41 cellular contexts compared by ENCODE assay signal in the genomic region with DNA sequence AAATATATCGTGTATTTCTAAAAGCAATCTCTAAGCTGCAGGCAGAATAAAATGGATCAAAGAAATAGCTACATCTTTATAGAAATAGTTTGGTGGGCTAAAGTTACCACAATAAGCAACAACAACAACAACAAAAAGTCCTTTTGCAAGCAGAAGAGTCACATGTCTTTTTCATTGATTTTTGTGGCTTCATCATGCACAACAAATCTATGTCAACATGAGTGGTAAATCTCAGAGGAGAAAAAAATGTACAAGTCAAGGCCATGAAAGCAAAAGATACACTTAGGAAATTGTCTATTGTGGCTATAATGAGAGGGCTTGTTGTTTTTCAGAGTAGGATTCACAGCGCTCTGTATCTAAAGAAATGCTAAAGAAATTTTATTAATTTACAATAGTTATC.
"Had no signal": no experiment of that assay in that cellular context is flagged by ENCODE, and none has a peak within 500 bp of the region (broad histone marks: within the 10 kb centered on the region; RNA-seq: fewer than 3 reads in every experiment).

No MANE protein-coding gene starts in this region.

- H3K9me3 Mint-ChIP-seq: activated CD4-positive, alpha-beta memory T cell treated with anti-CD3 and anti-CD28 coated beads, Interleukin-2, amount 10 ng/mL, durations not matched to agents 7 days and 5 days; activated CD4-positive, alpha-beta T cell treated with anti-CD3 and anti-CD28 coated beads, Interleukin-2, amount 10 ng/mL, durations not matched to agents 7 days and 5 days; activated T-cell treated with anti-CD3 and anti-CD28 coated beads, Interleukin-2, amount 50 U/mL, for 24 hours; activated T-helper 2 cell treated with anti-CD3 and anti-CD28 coated beads, Interferon-gamma antibody, Interleukin-2, Interleukin-4, amounts not matched to agents 10 μg/mL and 5 μg/mL and 100 μg/mL, durations not matched to agents 14 hours and 24 hours and 36 hours; T-helper 1 cell treated with Interleukin-12 subunit alpha and Interleukin-12 subunit beta and Interleukin-4 antibody, amounts not matched to agents 30 μg/mL and 1 μg/mL, for 36 hours; T-helper 2 cell treated with Interferon-gamma antibody and Interleukin-4, amounts not matched to agents 5 μg/mL and 100 μg/mL, for 36 hours; WTC11 had no signal

- H3K36me3 Mint-ChIP-seq: activated CD8-positive, alpha-beta memory T cell treated with anti-CD3 and anti-CD28 coated beads, Interleukin-2, amount 10 ng/mL, durations not matched to agents 7 days and 5 days; activated naive CD4-positive, alpha-beta T cell treated with anti-CD3 and anti-CD28 coated beads, Interleukin-2, amount 10 ng/mL, durations not matched to agents 7 days and 5 days; activated naive CD4-positive, alpha-beta T cell treated with anti-CD3 and anti-CD28 coated beads, Interleukin-2, amount 50 U/mL, for 24 hours; activated naive CD8-positive, alpha-beta T cell; activated naive CD8-positive, alpha-beta T cell treated with anti-CD3 and anti-CD28 coated beads, Interleukin-2, amount 10 ng/mL, durations not matched to agents 7 days and 5 days; WTC11 had no signal

- H3K36me3 ChIP-seq: ascending aorta, brain microvascular endothelial cell, cardiac muscle cell, WERI-Rb-1 had no signal

- H3K27ac ChIP-seq: ascending aorta, body of pancreas, brain microvascular endothelial cell, cardiac muscle cell, WERI-Rb-1 had no signal

- H3K4me3 Mint-ChIP-seq: activated CD4-positive, alpha-beta memory T cell treated with anti-CD3 and anti-CD28 coated beads, Interleukin-2, amount 10 ng/mL, durations not matched to agents 7 days and 5 days; activated CD4-positive, alpha-beta T cell treated with anti-CD3 and anti-CD28 coated beads for 36 hours; activated CD4-positive, alpha-beta T cell treated with anti-CD3 and anti-CD28 coated beads, Interleukin-2, amount 10 ng/mL, durations not matched to agents 7 days and 5 days; activated CD8-positive, alpha-beta memory T cell treated with anti-CD3 and anti-CD28 coated beads, Interleukin-2, amount 10 ng/mL, durations not matched to agents 7 days and 5 days; activated CD8-positive, alpha-beta T cell treated with anti-CD3 and anti-CD28 coated beads, Interleukin-2, amount 10 ng/mL, durations not matched to agents 7 days and 5 days; activated naive CD4-positive, alpha-beta T cell treated with anti-CD3 and anti-CD28 coated beads, Interleukin-2, amount 10 ng/mL, durations not matched to agents 7 days and 5 days; activated naive CD4-positive, alpha-beta T cell treated with anti-CD3 and anti-CD28 coated beads, Interleukin-2, amount 50 U/mL, for 24 hours; activated naive CD8-positive, alpha-beta T cell; activated naive CD8-positive, alpha-beta T cell treated with anti-CD3 and anti-CD28 coated beads, Interleukin-2, amount 10 ng/mL, durations not matched to agents 7 days and 5 days; activated naive CD8-positive, alpha-beta T cell treated with anti-CD3 and anti-CD28 coated beads, Interleukin-2, amount 50 U/mL, for 24 hours; activated T-cell treated with anti-CD3 and anti-CD28 coated beads, Interleukin-2, amount 50 U/mL, for 24 hours; central memory CD8-positive, alpha-beta T cell; T-helper 1 cell treated with Interleukin-12 subunit alpha and Interleukin-12 subunit beta and Interleukin-4 antibody, amounts not matched to agents 30 μg/mL and 1 μg/mL, for 36 hours; T-helper 2 cell treated with Interferon-gamma antibody and Interleukin-4, amounts not matched to agents 5 μg/mL and 100 μg/mL, for 36 hours; WTC11 had no signal

- H3K4me1 ChIP-seq: ascending aorta, body of pancreas had no signal

- H3K27me3 Mint-ChIP-seq: activated CD4-positive, alpha-beta memory T cell treated with anti-CD3 and anti-CD28 coated beads, Interleukin-2, amount 10 ng/mL, durations not matched to agents 7 days and 5 days; activated CD4-positive, alpha-beta T cell treated with anti-CD3 and anti-CD28 coated beads for 36 hours; activated CD4-positive, alpha-beta T cell treated with anti-CD3 and anti-CD28 coated beads, Interleukin-2, amount 10 ng/mL, durations not matched to agents 7 days and 5 days; activated CD8-positive, alpha-beta memory T cell treated with anti-CD3 and anti-CD28 coated beads, Interleukin-2, amount 10 ng/mL, durations not matched to agents 7 days and 5 days; activated naive CD4-positive, alpha-beta T cell treated with anti-CD3 and anti-CD28 coated beads, Interleukin-2, amount 10 ng/mL, durations not matched to agents 7 days and 5 days; activated naive CD4-positive, alpha-beta T cell treated with anti-CD3 and anti-CD28 coated beads, Interleukin-2, amount 50 U/mL, for 24 hours; activated naive CD8-positive, alpha-beta T cell; activated naive CD8-positive, alpha-beta T cell treated with anti-CD3 and anti-CD28 coated beads, Interleukin-2, amount 10 ng/mL, durations not matched to agents 7 days and 5 days; activated naive CD8-positive, alpha-beta T cell treated with anti-CD3 and anti-CD28 coated beads, Interleukin-2, amount 50 U/mL, for 24 hours; activated T-cell treated with anti-CD3 and anti-CD28 coated beads, Interleukin-2, amount 50 U/mL, for 24 hours; central memory CD8-positive, alpha-beta T cell had no signal

- FAIRE-seq: bronchial epithelial cell, TTC549 had no signal

- ATAC-seq: activated CD4-positive, alpha-beta T cell treated with anti-CD3 and anti-CD28 coated beads for 36 hours; activated CD4-positive, CD25-positive, alpha-beta regulatory T cell treated with anti-CD3 and anti-CD28 coated beads, Interleukin-2, amount 50 U/mL, for 24 hours; activated CD8-positive, alpha-beta memory T cell treated with anti-CD3 and anti-CD28 coated beads, Interleukin-2, amount 10 ng/mL, durations not matched to agents 7 days and 5 days; activated CD8-positive, alpha-beta T cell treated with anti-CD3 and anti-CD28 coated beads, Interleukin-2, amount 10 ng/mL, durations not matched to agents 7 days and 5 days; activated naive CD8-positive, alpha-beta T cell treated with anti-CD3 and anti-CD28 coated beads, Interleukin-2, amount 50 U/mL, for 24 hours; body of pancreas; WTC11 had no signal

- H3K27ac Mint-ChIP-seq: activated CD4-positive, alpha-beta memory T cell treated with anti-CD3 and anti-CD28 coated beads, Interleukin-2, amount 10 ng/mL, durations not matched to agents 7 days and 5 days; activated CD4-positive, alpha-beta T cell treated with anti-CD3 and anti-CD28 coated beads for 36 hours; activated CD4-positive, alpha-beta T cell treated with anti-CD3 and anti-CD28 coated beads, Interleukin-2, amount 10 ng/mL, durations not matched to agents 7 days and 5 days; activated CD8-positive, alpha-beta memory T cell treated with anti-CD3 and anti-CD28 coated beads, Interleukin-2, amount 10 ng/mL, durations not matched to agents 7 days and 5 days; activated CD8-positive, alpha-beta T cell treated with anti-CD3 and anti-CD28 coated beads, Interleukin-2, amount 10 ng/mL, durations not matched to agents 7 days and 5 days; activated naive CD4-positive, alpha-beta T cell treated with anti-CD3 and anti-CD28 coated beads, Interleukin-2, amount 10 ng/mL, durations not matched to agents 7 days and 5 days; activated naive CD4-positive, alpha-beta T cell treated with anti-CD3 and anti-CD28 coated beads, Interleukin-2, amount 50 U/mL, for 24 hours; activated naive CD8-positive, alpha-beta T cell; activated naive CD8-positive, alpha-beta T cell treated with anti-CD3 and anti-CD28 coated beads, Interleukin-2, amount 10 ng/mL, durations not matched to agents 7 days and 5 days; activated naive CD8-positive, alpha-beta T cell treated with anti-CD3 and anti-CD28 coated beads, Interleukin-2, amount 50 U/mL, for 24 hours; activated T-cell treated with anti-CD3 and anti-CD28 coated beads, Interleukin-2, amount 50 U/mL, for 24 hours; activated T-helper 2 cell treated with anti-CD3 and anti-CD28 coated beads, Interferon-gamma antibody, Interleukin-2, Interleukin-4, amounts not matched to agents 10 μg/mL and 5 μg/mL and 100 μg/mL, durations not matched to agents 14 hours and 24 hours and 36 hours; T-helper 1 cell treated with Interleukin-12 subunit alpha and Interleukin-12 subunit beta and Interleukin-4 antibody, amounts not matched to agents 30 μg/mL and 1 μg/mL, for 36 hours; T-helper 2 cell treated with Interferon-gamma antibody and Interleukin-4, amounts not matched to agents 5 μg/mL and 100 μg/mL, for 36 hours; WTC11 had no signal

- DNase-seq: activated CD4-positive, alpha-beta memory T cell treated with anti-CD3 and anti-CD28 coated beads, Interleukin-2, amount 10 ng/mL, durations not matched to agents 7 days and 5 days; activated CD4-positive, alpha-beta T cell treated with anti-CD3 and anti-CD28 coated beads for 1 hour; activated CD4-positive, alpha-beta T cell treated with anti-CD3 and anti-CD28 coated beads for 36 hours; activated CD4-positive, alpha-beta T cell treated with anti-CD3 and anti-CD28 coated beads for 48 hours; activated CD4-positive, alpha-beta T cell treated with anti-CD3 and anti-CD28 coated beads, Interleukin-2, amount 10 ng/mL, durations not matched to agents 7 days and 5 days; activated CD4-positive, alpha-beta T cell treated with anti-CD3 and anti-CD28 coated beads, Interleukin-2, amount 50 U/mL, for 48 hours; activated CD4-positive, CD25-positive, alpha-beta regulatory T cell; activated CD8-positive, alpha-beta memory T cell treated with anti-CD3 and anti-CD28 coated beads for 24 hours; activated CD8-positive, alpha-beta memory T cell treated with anti-CD3 and anti-CD28 coated beads, Interleukin-2, amount 10 ng/mL, durations not matched to agents 7 days and 5 days; activated CD8-positive, alpha-beta memory T cell treated with anti-CD3 and anti-CD28 coated beads, Interleukin-2, amount 50 U/mL, for 48 hours; activated CD8-positive, alpha-beta T cell treated with anti-CD3 and anti-CD28 coated beads, Interleukin-2, amount 10 ng/mL, durations not matched to agents 7 days and 5 days; activated effector memory CD4-positive, alpha-beta T cell treated with Interleukin-2 at 50 U/mL for 16 hours; activated gamma-delta T cell; activated naive CD4-positive, alpha-beta T cell treated with anti-CD3 and anti-CD28 coated beads, Interleukin-2, amount 10 ng/mL, durations not matched to agents 7 days and 5 days; activated naive CD4-positive, alpha-beta T cell treated with Interleukin-2 at 50 U/mL for 16 hours; activated naive CD8-positive, alpha-beta T cell treated with anti-CD3 and anti-CD28 coated beads, Interleukin-2, amount 10 ng/mL, durations not matched to agents 7 days and 5 days; activated naive CD8-positive, alpha-beta T cell treated with anti-CD3 and anti-CD28 coated beads, Interleukin-2, amount 50 U/mL, for 24 hours; activated T-cell treated with anti-CD3 and anti-CD28 coated beads, Interleukin-2, amount 50 U/mL, for 24 hours; activated T-cell treated with anti-CD3 and anti-CD28 coated beads, Interleukin-2, amount 50 U/mL, for 48 hours; amygdala; anterior cingulate cortex; body of pancreas; brain microvascular endothelial cell; caudate nucleus; cerebellar nuclear complex; T-helper 1 cell; T-helper 2 cell; T-helper 9 cell; WERI-Rb-1 had no signal

- H3K27me3 ChIP-seq: ascending aorta, body of pancreas, brain microvascular endothelial cell, cardiac muscle cell had no signal

- H3K4me3 ChIP-seq: ascending aorta, body of pancreas, cardiac muscle cell had no signal

- H3K9me3 ChIP-seq: ascending aorta, body of pancreas had no signal

- H3K4me1 Mint-ChIP-seq: activated CD4-positive, alpha-beta memory T cell treated with anti-CD3 and anti-CD28 coated beads, Interleukin-2, amount 10 ng/mL, durations not matched to agents 7 days and 5 days; activated CD4-positive, alpha-beta T cell treated with anti-CD3 and anti-CD28 coated beads for 36 hours; activated CD4-positive, alpha-beta T cell treated with anti-CD3 and anti-CD28 coated beads, Interleukin-2, amount 10 ng/mL, durations not matched to agents 7 days and 5 days; activated CD8-positive, alpha-beta memory T cell treated with anti-CD3 and anti-CD28 coated beads, Interleukin-2, amount 10 ng/mL, durations not matched to agents 7 days and 5 days; activated naive CD4-positive, alpha-beta T cell treated with anti-CD3 and anti-CD28 coated beads, Interleukin-2, amount 10 ng/mL, durations not matched to agents 7 days and 5 days; activated naive CD4-positive, alpha-beta T cell treated with anti-CD3 and anti-CD28 coated beads, Interleukin-2, amount 50 U/mL, for 24 hours; activated naive CD8-positive, alpha-beta T cell treated with anti-CD3 and anti-CD28 coated beads, Interleukin-2, amount 10 ng/mL, durations not matched to agents 7 days and 5 days; activated naive CD8-positive, alpha-beta T cell treated with anti-CD3 and anti-CD28 coated beads, Interleukin-2, amount 50 U/mL, for 24 hours; central memory CD8-positive, alpha-beta T cell; WTC11 had no signal
